In genomic region chr5:139711852-139712171, GRCh38 we compare ENCODE assay signal across 7 cellular contexts.
A peak's percentile ranks its signal among the peaks of the same experiment; 100 is the strongest.
DNase-seq lines count a peak whose midpoint lies in the region; ATAC-seq and TF ChIP-seq lines count a peak whose summit lies in the region.

No MANE protein-coding gene starts in this region.

- peak overlapping the region; percentile 99 for H3K4me2 ChIP-seq in GM23338

- peaks cover under 1% of the 10 kb centered on the region; the same call in 1 of the 3 replicates for H3K9me3 Mint-ChIP-seq in GM23338

- H3K27ac Mint-ChIP-seq in GM23338 = no peak overlapping the region

- no peaks in the 10 kb centered on the region for H3K9me2 ChIP-seq in GM23338 (ENCODE audit: insufficient read depth)

- DNase-seq in GM23338 (ENCODE audit: low spot score) (peak; percentile 79), Peyer's patch (no peak), fibroblast of the aortic adventitia (ENCODE audit: low read depth) (no peak), sciatic nerve (ENCODE audit: low spot score) (peak; percentile 68), HK-2 (ENCODE audit: unreplicated experiment) (no peak)

- TF ChIP-seq CTCF in GM23338 (conservative IDR thresholded peaks at IDR 0.05; ENCODE audit: low read depth in 2 of 2) = no peak
- TF ChIP-seq CTCF in Peyer's patch (IDR thresholded peaks at IDR 0.05) = no peak
- TF ChIP-seq CTCF in fibroblast of the aortic adventitia (IDR thresholded peaks at IDR 0.05; ENCODE audit: insufficient read depth, low read length) = no peak

- H3F3A ChIP-seq in GM23338 (replicated peaks; ENCODE audit: low read depth) = peaks cover 23% of the 10 kb centered on the region

- H3K27me3 ChIP-seq in GM23338 (ENCODE audit: insufficient read depth) (peaks cover 10% of the 10 kb centered on the region), Peyer's patch (no peaks in the 10 kb centered on the region)

- H3K4me1 ChIP-seq in GM23338 (ENCODE audit: insufficient read depth) (peaks cover 28% of the 10 kb centered on the region), Peyer's patch (peaks cover 0 to 32% (median 23%) of the 10 kb centered on the region in 4 donors)

- H3K36me3 ChIP-seq in GM23338 (ENCODE audit: insufficient read depth) (no peaks in the 10 kb centered on the region), Peyer's patch (no peaks in the 10 kb centered on the region)

- H3K79me2 ChIP-seq in GM23338 (replicated peaks; ENCODE audit: insufficient read depth) = no peaks in the 10 kb centered on the region

- H3K27ac ChIP-seq in GM23338 (ENCODE audit: low read depth) (no peak overlapping the region), Peyer's patch (peak overlapping the region in 1 of 4 donors; percentile 67)

- peak overlapping the region; percentile 76 for H3K4me3 ChIP-seq in GM23338
- peak overlapping the region in 3 of 4 donors; percentile 49 to 61 (median 59) for H3K4me3 ChIP-seq in Peyer's patch
- peak overlapping the region; percentile 61 for H3K4me3 ChIP-seq in fibroblast of the aortic adventitia (ENCODE audit: low read depth, low read length)

- no peaks in the 10 kb centered on the region for H4K20me1 ChIP-seq in GM23338 (replicated peaks; ENCODE audit: insufficient read depth)

- no peaks in the 10 kb centered on the region for H3K9me3 ChIP-seq in Peyer's patch

- peaks cover 31% of the 10 kb centered on the region for H3K27me3 Mint-ChIP-seq in GM23338 (ENCODE audit: insufficient read depth, low read depth, poor library complexity)

- peaks cover 1% of the 10 kb centered on the region; the same call in 2 of the 3 replicates for H3K36me3 Mint-ChIP-seq in GM23338 (ENCODE audit: low read depth)

- H3K4me1 Mint-ChIP-seq in GM23338 = peaks cover 34% of the 10 kb centered on the region

- H2AFZ ChIP-seq in GM23338 = peak overlapping the region; percentile 84; the same call in 1 of the 2 replicates

- ATAC-seq in GM23338 = peak; percentile 1
- ATAC-seq in sciatic nerve = no peak
- ATAC-seq in GM21447 (IDR thresholded peaks at IDR 0.05; ENCODE audit: unreplicated experiment) = no peak
- no peak for ATAC-seq in HG02885 (IDR thresholded peaks at IDR 0.05; ENCODE audit: poor library complexity, unreplicated experiment)

- TF ChIP-seq POLR2A in Peyer's patch (IDR thresholded peaks at IDR 0.05) = no peak

- intact Hi-C loops in sciatic nerve (cut with DNase I) = no loop called here

- peak overlapping the region; percentile 78 for H3K4me3 Mint-ChIP-seq in GM23338

TF ChIP-seq in GM23338, 12 proteins besides CTCF, POLR2A, EP300 and RAD21:
- peak; percentile 12 for TF ChIP-seq EZH2 (IDR thresholded peaks at IDR 0.05; ENCODE audit: low read depth, unreplicated experiment)
- TF ChIP-seq POLR2AphosphoS5 (IDR thresholded peaks at IDR 0.05; ENCODE audit: low read depth) = no peak
- TF ChIP-seq ETS1 (IDR thresholded peaks at IDR 0.05) = no peak
- TF ChIP-seq EZH2phosphoT487 (IDR thresholded peaks at IDR 0.05; ENCODE audit: unreplicated experiment) = no peak
- TF ChIP-seq STAT1 (IDR thresholded peaks at IDR 0.05; ENCODE audit: unreplicated experiment) = no peak
- TF ChIP-seq JUNB (IDR thresholded peaks at IDR 0.05; ENCODE audit: unreplicated experiment) = no peak
- TF ChIP-seq REST (IDR thresholded peaks at IDR 0.05; ENCODE audit: unreplicated experiment) = no peak
- TF ChIP-seq ZNF114 (CRISPR knock-in tag; IDR thresholded peaks at IDR 0.05) = no peak
- TF ChIP-seq CREB1 (CRISPR knock-in tag; IDR thresholded peaks at IDR 0.05; ENCODE audit: low read depth) = no peak

Comparison
In these comparisons a context has a peak if more than half of its experiments do, and no peak if none do; other contexts are left out.
1. DNase-seq: peak in GM23338 (single experiment) and sciatic nerve (single experiment); none in Peyer's patch (0 of 3), fibroblast of the aortic adventitia (single experiment) and HK-2 (single experiment).
2. Peak in every context shown above with its lines, with median percentiles within 50 percentile points of each other: H3K4me3 ChIP-seq.